13 cellular contexts compared by ENCODE assay signal in genomic region chr12:3179731-3180130, GRCh38.
"Had no signal": no experiment of that assay in that cellular context is flagged by ENCODE, and none has a peak within 500 bp of the region (broad histone marks: within the 10 kb centered on the region; RNA-seq: fewer than 3 reads in every experiment).

No MANE protein-coding gene starts in this region.

- H3K9me3 ChIP-seq: left lung, sigmoid colon, spleen had no signal

- H3K4me1 ChIP-seq: left lung, sigmoid colon had no signal

- H3K27ac ChIP-seq: brain microvascular endothelial cell, left lung, parathyroid adenoma, sigmoid colon, spleen had no signal

- ATAC-seq: left lung; naive thymus-derived CD8-positive, alpha-beta T cell had no signal

- H3K27me3 ChIP-seq: brain microvascular endothelial cell, left lung, sigmoid colon had no signal

- DNase-seq: activated CD4-positive, CD25-positive, alpha-beta regulatory T cell; anterior cingulate cortex; brain microvascular endothelial cell; cortex of kidney; effector memory CD4-positive, alpha-beta T cell; foreskin fibroblast; glutamatergic neuron; hypothalamus; left lung; naive thymus-derived CD8-positive, alpha-beta T cell; sigmoid colon; spleen had no signal

- H3K4me3 ChIP-seq: left lung, sigmoid colon, spleen had no signal

- H3K9ac ChIP-seq: parathyroid adenoma had no signal

- H2AFZ ChIP-seq: parathyroid adenoma had no signal

- H3K36me3 ChIP-seq: brain microvascular endothelial cell, left lung, sigmoid colon, spleen had no signal
